In genomic region chr4:38131371-38132139, GRCh38 we compare ENCODE assay signal across 9 cellular contexts.
A peak's percentile ranks its signal among the peaks of the same experiment; 100 is the strongest.
DNase-seq lines count a peak whose midpoint lies in the region; ATAC-seq and TF ChIP-seq lines count a peak whose summit lies in the region.
"Had no signal": no experiment of that assay in that cellular context is flagged by ENCODE, and none has a peak within 500 bp of the region (broad histone marks: within the 10 kb centered on the region; RNA-seq: fewer than 3 reads in every experiment).

No MANE protein-coding gene starts in this region.

- 77 to 85% methylated on average over 12 of the region's 12 CpGs for WGBS in thyroid gland, 2 donors

- H3K4me1 ChIP-seq in thyroid gland: peaks cover 0 to 4% of the 10 kb centered on the region in 2 donors
- H3K4me1 ChIP-seq: HAP-1 had no signal

- H3K27me3 ChIP-seq in thyroid gland: no peaks in the 10 kb centered on the region

- H3K36me3 ChIP-seq in thyroid gland: peaks cover 15 to 27% of the 10 kb centered on the region in 2 donors

- ATAC-seq in GM18502 (IDR thresholded peaks at IDR 0.05; ENCODE audit: poor library complexity, unreplicated experiment): peak; percentile 39
- peak; percentile 24 for ATAC-seq in HG03565 (IDR thresholded peaks at IDR 0.05; ENCODE audit: unreplicated experiment)
- no peak for ATAC-seq in esophagus mucosa

- TF ChIP-seq CTCF in fibroblast of mammary gland (conservative IDR thresholded peaks at IDR 0.05; ENCODE audit: control insufficient read depth, insufficient read depth, low read depth, low read length) (no peak), thyroid gland (IDR thresholded peaks at IDR 0.05) (no peak)

- H3K27ac ChIP-seq in skin epidermis (peak overlapping the region in 20 of 21 experiments; percentile 37 to 83 (median 68)), thyroid gland (no peak overlapping the region)

- H3K4me3 ChIP-seq in fibroblast of mammary gland (ENCODE audit: control insufficient read depth, low read depth, low read length): no peak overlapping the region
- no peak overlapping the region for H3K4me3 ChIP-seq in skin epidermis
- no peak overlapping the region for H3K4me3 ChIP-seq in thyroid gland (replicated peaks in 1 of 3)
- H3K4me3 ChIP-seq: HAP-1 had no signal

- intact Hi-C loops in thyroid gland (cut with DNase I): no loop called here

- H3K9me3 ChIP-seq in thyroid gland: no peaks in the 10 kb centered on the region
- H3K9me3 ChIP-seq: HAP-1 had no signal

- DNase-seq in activated T-cell treated with anti-CD3 and anti-CD28 coated beads for 4 hours: peak; percentile 78
- DNase-seq in fibroblast of mammary gland (ENCODE audit: low read depth): peak; percentile 49
- no peak for DNase-seq in thyroid gland
- DNase-seq in GOT3 (lab: John Stamatoyannopoulos, UW): no peak

- TF ChIP-seq POLR2A in thyroid gland (IDR thresholded peaks at IDR 0.05): no peak

Comparison
In these comparisons a context has a peak if more than half of its experiments do, and no peak if none do; other contexts are left out.
1. DNase-seq: peak in activated T-cell treated with anti-CD3 and anti-CD28 coated beads for 4 hours (single experiment) and fibroblast of mammary gland (single experiment); none in thyroid gland (0 of 2) and GOT3 (single experiment).
2. H3K27ac ChIP-seq: peak in skin epidermis (20 of 21); none in thyroid gland (0 of 3).